8 cellular contexts compared by ENCODE assay signal in genomic region chr15:72468103-72468502, GRCh38.
"Had no signal": no experiment of that assay in that cellular context is flagged by ENCODE, and none has a peak within 500 bp of the region (broad histone marks: within the 10 kb centered on the region; RNA-seq: fewer than 3 reads in every experiment).

No MANE protein-coding gene starts in this region.

- ATAC-seq: GM12878 had no signal

- DNase-seq: GDM1, GF-D8 had no signal

- FAIRE-seq: G401.6, GM12878, GM12891, GM12892, GM18507, GM19239 had no signal

- H3K4me3 ChIP-seq: GM12878 had no signal
